26 cellular contexts compared by ENCODE assay signal in genomic region chr17:33940769-33941168, GRCh38.
A peak's percentile ranks its signal among the peaks of the same experiment; 100 is the strongest.
DNase-seq lines count a peak whose midpoint lies in the region; ATAC-seq and TF ChIP-seq lines count a peak whose summit lies in the region.
"Had no signal": no experiment of that assay in that cellular context is flagged by ENCODE, and none has a peak within 500 bp of the region (broad histone marks: within the 10 kb centered on the region; RNA-seq: fewer than 3 reads in every experiment).

No MANE protein-coding gene starts in this region.

- in situ Hi-C loops in brain microvascular endothelial cell (cut with HindIII; ENCODE audit: low pct_ligation_motif_present, low sequenced_read_pairs): no loop called here

- H3K36me3 Mint-ChIP-seq in activated T-cell treated with anti-CD3 and anti-CD28 coated beads, Interleukin-2, amount 50 U/mL, for 4 hours (ENCODE audit: insufficient read depth): no peaks in the 10 kb centered on the region
- H3K36me3 Mint-ChIP-seq: CD8-positive, alpha-beta T cell; IgD-negative memory B cell had no signal

- H4K5ac ChIP-seq in mesendoderm (ENCODE audit: low read length): no peak overlapping the region

- peak in 6 of 8 donors; percentile 64 to 82 (median 74) for ATAC-seq in heart right ventricle
- ATAC-seq in activated T-cell treated with anti-CD3 and anti-CD28 coated beads, Interleukin-2, amount 50 U/mL, for 4 hours: no peak
- ATAC-seq: CD8-positive, alpha-beta T cell; HCT116; Panc1 had no signal

- H3K4me3 Mint-ChIP-seq in activated T-cell treated with anti-CD3 and anti-CD28 coated beads, Interleukin-2, amount 50 U/mL, for 4 hours: no peak overlapping the region
- H3K4me3 Mint-ChIP-seq: CD8-positive, alpha-beta T cell; IgD-negative memory B cell had no signal

- no peak overlapping the region for H2BK120ac ChIP-seq in mesendoderm (ENCODE audit: low read depth, low read length)

- no peaks in the 10 kb centered on the region for H3K9me3 ChIP-seq in heart right ventricle
- H3K9me3 ChIP-seq: Caco-2 had no signal

- H3K4me1 ChIP-seq in heart right ventricle: peaks cover 0 to 22% (median 0%) of the 10 kb centered on the region in 9 donors
- H3K4me1 ChIP-seq in mesendoderm (ENCODE audit: control insufficient read depth, low read depth, low read length): peaks cover 15% of the 10 kb centered on the region
- H3K4me1 ChIP-seq: Caco-2 had no signal

- no peak overlapping the region for H3K4ac ChIP-seq in mesendoderm (ENCODE audit: low read depth, low read length)

- TF ChIP-seq CTCF in heart right ventricle (IDR thresholded peaks at IDR 0.05) (no peak), brain microvascular endothelial cell (IDR thresholded peaks at IDR 0.05; ENCODE audit: low read depth, low read length, missing control alignments) (no peak)

- H3K23ac ChIP-seq in mesendoderm (ENCODE audit: low read length): no peak overlapping the region

- H3K27me3 ChIP-seq in heart right ventricle (peaks cover 0 to 6% (median 0%) of the 10 kb centered on the region in 7 donors), mesendoderm (ENCODE audit: insufficient read depth, low read length, poor library complexity) (no peaks in the 10 kb centered on the region), brain microvascular endothelial cell (replicated peaks) (no peaks in the 10 kb centered on the region)

- DNase-seq in DMS79 (lab: John Stamatoyannopoulos, UW): peak; percentile 56
- peak; percentile 40 for DNase-seq in Daoy (ENCODE audit: low read depth)
- DNase-seq in heart right ventricle: peak; percentile 5 to 47
- no peak for DNase-seq in mesendoderm
- DNase-seq in brain microvascular endothelial cell: no peak
- no peak for DNase-seq in activated T-cell treated with anti-CD3 and anti-CD28 coated beads, Interleukin-2, amount 50 U/mL, for 4 hours
- DNase-seq in GM19240 (ENCODE audit: insufficient read length, low spot score): no peak
- DNase-seq: Caco-2; CD8-positive, alpha-beta T cell; GF-D8; NCI-H1048; NCI-H1417; NCI-H1694; NCI-H2029 treated with DMSO at 0.1 percent for 48 hours; NCI-H226; NCI-H510A; NCI-H69; SIG-M5 had no signal

- H3K27me3 Mint-ChIP-seq in activated T-cell treated with anti-CD3 and anti-CD28 coated beads, Interleukin-2, amount 50 U/mL, for 4 hours (ENCODE audit: low read depth): peaks cover 4% of the 10 kb centered on the region

- H3K79me1 ChIP-seq in mesendoderm (ENCODE audit: low read length): no peaks in the 10 kb centered on the region

- H4K8ac ChIP-seq in mesendoderm (ENCODE audit: low read depth, low read length): no peak overlapping the region

- no peak overlapping the region for H3K9ac ChIP-seq in mesendoderm (ENCODE audit: low read length)
- H3K9ac ChIP-seq: KMS-11 had no signal

- H3K27ac ChIP-seq in heart right ventricle (no peak overlapping the region), mesendoderm (ENCODE audit: low read depth, low read length) (no peak overlapping the region), brain microvascular endothelial cell (no peak overlapping the region)
- H3K27ac ChIP-seq: C4-2B, HL-60, KMS-11, RWPE1, SK-N-MC had no signal

- H3K79me2 ChIP-seq in mesendoderm (ENCODE audit: control insufficient read depth, insufficient read depth, low read length): no peaks in the 10 kb centered on the region

- no peak overlapping the region for H3K4me2 ChIP-seq in mesendoderm (ENCODE audit: low read length)
- H3K4me2 ChIP-seq: KMS-11 had no signal

- H2AK5ac ChIP-seq in mesendoderm (ENCODE audit: low read length): no peak overlapping the region

- H3K36me3 ChIP-seq in heart right ventricle (no peaks in the 10 kb centered on the region), mesendoderm (ENCODE audit: control insufficient read depth, insufficient read depth, low read length) (no peaks in the 10 kb centered on the region), brain microvascular endothelial cell (replicated peaks) (no peaks in the 10 kb centered on the region)

- H3K4me1 Mint-ChIP-seq in activated T-cell treated with anti-CD3 and anti-CD28 coated beads, Interleukin-2, amount 50 U/mL, for 4 hours (ENCODE audit: low read depth): no peaks in the 10 kb centered on the region
- H3K4me1 Mint-ChIP-seq: IgD-negative memory B cell had no signal

- H2BK5ac ChIP-seq in mesendoderm (ENCODE audit: low read length): peak overlapping the region; percentile 77

- peak overlapping the region; percentile 50 for H3K56ac ChIP-seq in mesendoderm (ENCODE audit: low read length)

- intact Hi-C loops in heart right ventricle (cut with DNase I): no loop called here

- 39 to 52% methylated on average over 5 of the region's 5 CpGs for WGBS in heart right ventricle, 2 donors
- no CpG with 5 or more reads among the region's 5 CpGs for WGBS in mesendoderm (ENCODE audit: extremely low coverage, insufficient coverage, low lambda C conversion rate)

- no peak overlapping the region for H2BK15ac ChIP-seq in mesendoderm (replicated peaks; ENCODE audit: low read depth)

- H3K9me3 Mint-ChIP-seq in activated T-cell treated with anti-CD3 and anti-CD28 coated beads, Interleukin-2, amount 50 U/mL, for 4 hours: no peaks in the 10 kb centered on the region
- H3K9me3 Mint-ChIP-seq: CD8-positive, alpha-beta T cell; IgD-negative memory B cell had no signal

- no peak overlapping the region for H3K18ac ChIP-seq in mesendoderm (ENCODE audit: low read length)

- no peak overlapping the region for H3K4me3 ChIP-seq in heart right ventricle
- no peak overlapping the region for H3K4me3 ChIP-seq in mesendoderm (ENCODE audit: low read length)
- no peak overlapping the region for H3K4me3 ChIP-seq in brain microvascular endothelial cell (ENCODE audit: low read depth, low read length)
- H3K4me3 ChIP-seq: SK-N-MC had no signal

Comparison
In these comparisons a context has a peak if more than half of its experiments do, and no peak if none do; other contexts are left out.
1. DNase-seq: peak in DMS79 (single experiment), Daoy (single experiment) and heart right ventricle (2 of 2); none in mesendoderm (single experiment), brain microvascular endothelial cell (single experiment), activated T-cell treated with anti-CD3 and anti-CD28 coated beads, Interleukin-2, amount 50 U/mL, for 4 hours (single experiment) and GM19240 (single experiment).
2. ATAC-seq: peak in heart right ventricle (6 of 8); none in activated T-cell treated with anti-CD3 and anti-CD28 coated beads, Interleukin-2, amount 50 U/mL, for 4 hours (0 of 2).